Comparison of ENCODE assay signal across 1 cellular context in the genomic region with DNA sequence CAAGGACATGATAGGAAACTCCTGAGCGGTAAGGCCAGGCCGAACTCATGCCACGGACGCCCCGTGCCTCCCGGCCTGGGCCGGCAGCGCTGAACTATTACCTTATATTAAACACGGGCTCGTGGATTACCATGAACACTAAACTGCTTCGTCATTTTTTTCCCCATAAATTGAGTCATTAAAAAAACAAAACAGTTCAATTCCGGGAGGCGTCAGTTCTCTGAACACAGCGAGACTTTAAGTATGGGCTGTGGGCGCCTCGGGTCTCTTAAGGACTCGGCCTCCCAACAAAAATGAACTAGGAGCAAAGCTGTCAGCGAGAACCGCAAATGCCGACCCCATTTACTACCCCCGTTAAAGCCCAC.
TF ChIP-seq lines count a peak whose summit lies in the region.

No MANE protein-coding gene starts in this region.

TF ChIP-seq in HepG2, 621 proteins besides CTCF, POLR2A, EP300 and RAD21 (continued from another document):
- TF ChIP-seq, protein P1, sequence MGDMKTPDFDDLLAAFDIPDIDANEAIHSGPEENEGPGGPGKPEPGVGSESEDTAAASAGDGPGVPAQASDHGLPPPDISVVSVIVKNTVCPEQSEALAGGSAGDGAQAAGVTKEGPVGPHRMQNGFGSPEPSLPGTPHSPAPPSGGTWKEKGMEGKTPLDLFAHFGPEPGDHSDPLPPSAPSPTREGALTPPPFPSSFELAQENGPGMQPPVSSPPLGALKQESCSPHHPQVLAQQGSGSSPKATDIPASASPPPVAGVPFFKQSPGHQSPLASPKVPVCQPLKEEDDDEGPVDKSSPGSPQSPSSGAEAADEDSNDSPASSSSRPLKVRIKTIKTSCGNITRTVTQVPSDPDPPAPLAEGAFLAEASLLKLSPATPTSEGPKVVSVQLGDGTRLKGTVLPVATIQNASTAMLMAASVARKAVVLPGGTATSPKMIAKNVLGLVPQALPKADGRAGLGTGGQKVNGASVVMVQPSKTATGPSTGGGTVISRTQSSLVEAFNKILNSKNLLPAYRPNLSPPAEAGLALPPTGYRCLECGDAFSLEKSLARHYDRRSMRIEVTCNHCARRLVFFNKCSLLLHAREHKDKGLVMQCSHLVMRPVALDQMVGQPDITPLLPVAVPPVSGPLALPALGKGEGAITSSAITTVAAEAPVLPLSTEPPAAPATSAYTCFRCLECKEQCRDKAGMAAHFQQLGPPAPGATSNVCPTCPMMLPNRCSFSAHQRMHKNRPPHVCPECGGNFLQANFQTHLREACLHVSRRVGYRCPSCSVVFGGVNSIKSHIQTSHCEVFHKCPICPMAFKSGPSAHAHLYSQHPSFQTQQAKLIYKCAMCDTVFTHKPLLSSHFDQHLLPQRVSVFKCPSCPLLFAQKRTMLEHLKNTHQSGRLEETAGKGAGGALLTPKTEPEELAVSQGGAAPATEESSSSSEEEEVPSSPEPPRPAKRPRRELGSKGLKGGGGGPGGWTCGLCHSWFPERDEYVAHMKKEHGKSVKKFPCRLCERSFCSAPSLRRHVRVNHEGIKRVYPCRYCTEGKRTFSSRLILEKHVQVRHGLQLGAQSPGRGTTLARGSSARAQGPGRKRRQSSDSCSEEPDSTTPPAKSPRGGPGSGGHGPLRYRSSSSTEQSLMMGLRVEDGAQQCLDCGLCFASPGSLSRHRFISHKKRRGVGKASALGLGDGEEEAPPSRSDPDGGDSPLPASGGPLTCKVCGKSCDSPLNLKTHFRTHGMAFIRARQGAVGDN (CRISPR knock-in tag; IDR thresholded peaks at IDR 0.05), result no peak
- TF ChIP-seq, protein P2, sequence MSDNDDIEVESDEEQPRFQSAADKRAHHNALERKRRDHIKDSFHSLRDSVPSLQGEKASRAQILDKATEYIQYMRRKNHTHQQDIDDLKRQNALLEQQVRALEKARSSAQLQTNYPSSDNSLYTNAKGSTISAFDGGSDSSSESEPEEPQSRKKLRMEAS (IDR thresholded peaks at IDR 0.05), result no peak
- TF ChIP-seq, protein P3, sequence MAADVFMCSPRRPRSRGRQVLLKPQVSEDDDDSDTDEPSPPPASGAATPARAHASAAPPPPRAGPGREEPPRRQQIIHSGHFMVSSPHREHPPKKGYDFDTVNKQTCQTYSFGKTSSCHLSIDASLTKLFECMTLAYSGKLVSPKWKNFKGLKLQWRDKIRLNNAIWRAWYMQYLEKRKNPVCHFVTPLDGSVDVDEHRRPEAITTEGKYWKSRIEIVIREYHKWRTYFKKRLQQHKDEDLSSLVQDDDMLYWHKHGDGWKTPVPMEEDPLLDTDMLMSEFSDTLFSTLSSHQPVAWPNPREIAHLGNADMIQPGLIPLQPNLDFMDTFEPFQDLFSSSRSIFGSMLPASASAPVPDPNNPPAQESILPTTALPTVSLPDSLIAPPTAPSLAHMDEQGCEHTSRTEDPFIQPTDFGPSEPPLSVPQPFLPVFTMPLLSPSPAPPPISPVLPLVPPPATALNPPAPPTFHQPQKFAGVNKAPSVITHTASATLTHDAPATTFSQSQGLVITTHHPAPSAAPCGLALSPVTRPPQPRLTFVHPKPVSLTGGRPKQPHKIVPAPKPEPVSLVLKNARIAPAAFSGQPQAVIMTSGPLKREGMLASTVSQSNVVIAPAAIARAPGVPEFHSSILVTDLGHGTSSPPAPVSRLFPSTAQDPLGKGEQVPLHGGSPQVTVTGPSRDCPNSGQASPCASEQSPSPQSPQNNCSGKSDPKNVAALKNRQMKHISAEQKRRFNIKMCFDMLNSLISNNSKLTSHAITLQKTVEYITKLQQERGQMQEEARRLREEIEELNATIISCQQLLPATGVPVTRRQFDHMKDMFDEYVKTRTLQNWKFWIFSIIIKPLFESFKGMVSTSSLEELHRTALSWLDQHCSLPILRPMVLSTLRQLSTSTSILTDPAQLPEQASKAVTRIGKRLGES (CRISPR knock-in tag; IDR thresholded peaks at IDR 0.05; ENCODE audit: borderline replicate concordance), result no peak
- TF ChIP-seq, protein P4, sequence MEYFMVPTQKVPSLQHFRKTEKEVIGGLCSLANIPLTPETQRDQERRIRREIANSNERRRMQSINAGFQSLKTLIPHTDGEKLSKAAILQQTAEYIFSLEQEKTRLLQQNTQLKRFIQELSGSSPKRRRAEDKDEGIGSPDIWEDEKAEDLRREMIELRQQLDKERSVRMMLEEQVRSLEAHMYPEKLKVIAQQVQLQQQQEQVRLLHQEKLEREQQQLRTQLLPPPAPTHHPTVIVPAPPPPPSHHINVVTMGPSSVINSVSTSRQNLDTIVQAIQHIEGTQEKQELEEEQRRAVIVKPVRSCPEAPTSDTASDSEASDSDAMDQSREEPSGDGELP (IDR thresholded peaks at IDR 0.05; ENCODE audit: borderline replicate concordance, low read depth), result no peak
- 0 out of 2 replicates have a peak, but pooled peaks have one; percentile 18 for TF ChIP-seq TOE1 (CRISPR knock-in tag; IDR thresholded peaks at IDR 0.05)
